In the genomic region with DNA sequence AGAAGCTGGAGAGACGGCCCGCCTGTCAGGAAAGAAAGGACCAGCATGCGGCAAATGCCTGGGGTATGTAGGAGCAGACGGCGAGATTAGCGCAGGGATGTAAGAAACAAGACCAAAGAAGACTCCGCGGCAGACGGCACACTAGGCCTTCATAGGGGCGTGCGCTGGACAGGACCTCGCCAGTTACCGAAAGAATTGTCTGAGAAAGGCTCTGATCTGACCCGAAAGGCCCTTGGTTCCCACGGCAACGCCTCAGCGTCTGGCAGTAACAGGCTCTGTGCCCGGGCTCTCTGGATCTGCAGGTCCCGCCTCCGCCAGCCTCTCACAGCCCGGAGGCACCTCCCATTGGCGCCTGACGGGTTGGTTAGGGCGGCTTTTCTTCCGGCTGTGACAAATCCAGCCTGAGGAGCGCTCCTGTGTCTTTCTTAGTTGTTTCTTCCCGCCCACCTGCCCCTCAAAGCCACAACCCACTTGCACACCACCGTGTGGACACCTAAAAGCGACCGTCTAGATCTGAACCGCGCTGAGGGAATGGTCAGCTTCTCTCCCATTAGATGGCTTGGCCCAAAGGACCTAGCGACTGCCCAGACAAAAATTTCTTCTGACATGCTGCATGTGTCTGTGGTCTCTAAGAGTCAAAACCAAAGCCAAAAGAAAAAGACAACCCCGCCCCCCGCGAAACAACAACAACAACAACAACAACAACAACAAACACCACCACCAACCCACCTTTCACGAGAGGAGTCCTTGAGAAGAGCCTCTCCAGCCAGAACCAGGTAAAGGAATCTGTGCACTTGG, we compare ENCODE assay signal across 8 cellular contexts. TPM values are rescaled to one million over a fixed set of nuclear protein-coding genes. Genes with fewer than 3 reads are reported as not detected.
DNase-seq lines count a peak whose midpoint lies in the region; ATAC-seq, FAIRE-seq and TF ChIP-seq lines count a peak whose summit lies in the region.
"Not testable (repeated sequence)": the region's sequence is repeated elsewhere in the genome, so short reads cannot be mapped to it uniquely, and the experiment has no call there.

No MANE protein-coding gene starts in this region.

- H3K18ac ChIP-seq in mesendoderm (ENCODE audit: low read length), result not testable (repeated sequence)

- not testable (repeated sequence) for H4K20me1 ChIP-seq in GM12878 (ENCODE audit: control insufficient read depth, insufficient read depth)

- not testable (repeated sequence) for H4K5ac ChIP-seq in mesendoderm (ENCODE audit: low read length)

- H3K4me1 Mint-ChIP-seq in activated CD4-positive, alpha-beta T cell treated with anti-CD3 and anti-CD28 coated beads, Interleukin-2, amount 10 ng/mL, durations not matched to agents 24 days and 14 days, result peaks cover 12% of the 10 kb centered on the region

- DNase-seq in NCI-H69 (lab: John Stamatoyannopoulos, UW) (peak; percentile 79), foreskin fibroblast (peak; percentile 34 to 68), mesendoderm (peak; percentile 93), uterus (peak; percentile 39 to 48)
- peak; percentile 74 for DNase-seq in activated CD4-positive, alpha-beta T cell treated with anti-CD3 and anti-CD28 coated beads, Interleukin-2, amount 10 ng/mL, durations not matched to agents 24 days and 14 days
- not testable (repeated sequence) for DNase-seq in GM12878 (ENCODE audit: low read depth, low spot score)

- in situ Hi-C loops in GM12878 (cut with MboI), result loop anchor here (10.0 kb wide), 1 partner anchor 342 kb away; the partner anchor contains the start of gene ZFP30

- not testable (repeated sequence) for H3K9me3 Mint-ChIP-seq in activated CD4-positive, alpha-beta T cell treated with anti-CD3 and anti-CD28 coated beads, Interleukin-2, amount 10 ng/mL, durations not matched to agents 24 days and 14 days

- not testable (repeated sequence) for H3K36me3 Mint-ChIP-seq in activated CD4-positive, alpha-beta T cell treated with anti-CD3 and anti-CD28 coated beads, Interleukin-2, amount 10 ng/mL, durations not matched to agents 24 days and 14 days (ENCODE audit: low read depth)

- WGBS in GM12878 (ENCODE audit: insufficient coverage, insufficient replicate concordance, low lambda C conversion rate, missing lambda C conversion rate), result 27% methylated on average over 33 of the region's 37 CpGs
- WGBS in mesendoderm (ENCODE audit: extremely low coverage, insufficient coverage, low lambda C conversion rate), result no CpG with 5 or more reads among the region's 37 CpGs

- not testable (repeated sequence) for H3K9me3 ChIP-seq in GM12878 (replicated peaks; ENCODE audit: control insufficient read depth, insufficient read depth, low read length); skeletal muscle satellite cell (replicated peaks; ENCODE audit: low read length); uterus

- peak overlapping the region; percentile 19 for H3K56ac ChIP-seq in mesendoderm (ENCODE audit: low read length)

- not testable (repeated sequence) for H2BK5ac ChIP-seq in mesendoderm (ENCODE audit: low read length)

- H3K27me3 Mint-ChIP-seq in activated CD4-positive, alpha-beta T cell treated with anti-CD3 and anti-CD28 coated beads, Interleukin-2, amount 10 ng/mL, durations not matched to agents 24 days and 14 days, result not testable (repeated sequence)

- not testable (repeated sequence) for H2BK15ac ChIP-seq in mesendoderm (replicated peaks; ENCODE audit: low read depth)

- TF ChIP-seq POLR2A in GM12878 (IDR thresholded peaks at IDR 0.05; ENCODE audit: low read depth, low read length); uterus (IDR thresholded peaks at IDR 0.05): not testable (repeated sequence)

- peak overlapping the region; percentile 28 for H2AFZ ChIP-seq in GM12878 (ENCODE audit: control insufficient read depth, low read depth, low read length)

- not testable (repeated sequence) for H3K27me3 ChIP-seq in GM12878 (replicated peaks in 1 of 2; ENCODE audit: control insufficient read depth in 2 of 2, insufficient read depth in 2 of 2, low read length in 1 of 2); mesendoderm (ENCODE audit: insufficient read depth, low read length, poor library complexity); skeletal muscle satellite cell (ENCODE audit: control insufficient read depth, insufficient read depth, low read length); uterus

- not testable (repeated sequence) for H3K9ac ChIP-seq in GM12878 (ENCODE audit: control insufficient read depth, insufficient read depth, low read length); mesendoderm (ENCODE audit: low read length); skeletal muscle satellite cell (ENCODE audit: low read depth, low read length)

- H3K27ac Mint-ChIP-seq in activated CD4-positive, alpha-beta T cell treated with anti-CD3 and anti-CD28 coated beads, Interleukin-2, amount 10 ng/mL, durations not matched to agents 24 days and 14 days, result not testable (repeated sequence)

- not testable (repeated sequence) for H3K79me2 ChIP-seq in GM12878 (ENCODE audit: control insufficient read depth, insufficient read depth, low read length); mesendoderm (ENCODE audit: control insufficient read depth, insufficient read depth, low read length)

- not testable (repeated sequence) for TF ChIP-seq CTCF in GM12878 (IDR thresholded peaks at IDR 0.05 in 2 of 3, conservative IDR thresholded peaks at IDR 0.05 in 1 of 3; ENCODE audit: control insufficient read depth in 2 of 3, extremely low read depth in 1 of 3, insufficient read depth in 1 of 3, low read depth in 3 of 3, low read length in 3 of 3); foreskin fibroblast (IDR thresholded peaks at IDR 0.05; ENCODE audit: low read depth, low read length); uterus (IDR thresholded peaks at IDR 0.05)

- BruUV-seq in GM12878 (replicated peaks; lab: Mats Ljungman, UMichigan), result not testable (repeated sequence)

- not testable (repeated sequence) for H3K4ac ChIP-seq in mesendoderm (ENCODE audit: low read depth, low read length)

- not testable (repeated sequence) for TF ChIP-seq RAD21 in GM12878 (IDR thresholded peaks at IDR 0.05; ENCODE audit: insufficient read depth, low read depth, low read length)

- intact Hi-C loops in activated CD4-positive, alpha-beta T cell treated with anti-CD3 and anti-CD28 coated beads, Interleukin-2, amount 10 ng/mL, durations not matched to agents 24 days and 14 days (cut with micrococcal nuclease); GM12878 (cut with micrococcal nuclease; ENCODE audit: unreplicated experiment); uterus (cut with DNase I; ENCODE audit: low total_unique reads): not testable (repeated sequence)

- POLR2A ChIA-PET in GM12878 (lab: Charles Lee), result not testable (repeated sequence)

- H2BK120ac ChIP-seq in mesendoderm (ENCODE audit: low read depth, low read length), result not testable (repeated sequence)

- not testable (repeated sequence) for TF ChIP-seq EP300 in GM12878 (IDR thresholded peaks at IDR 0.05; ENCODE audit: borderline replicate concordance in 1 of 2, control insufficient read depth in 1 of 2, low read depth in 2 of 2, low read length in 2 of 2)

- RAD21 ChIA-PET in GM12878 (lab: Charles Lee; ENCODE audit: unreplicated experiment), result not testable (repeated sequence)

- not testable (repeated sequence) for H3K23ac ChIP-seq in mesendoderm (ENCODE audit: low read length)

- H2AK5ac ChIP-seq in mesendoderm (ENCODE audit: low read length), result not testable (repeated sequence)

- CTCF ChIA-PET in GM12878 (lab: Yijun Ruan, JAX), result not testable (repeated sequence)

- H3K4me1 ChIP-seq in GM12878 (ENCODE audit: control insufficient read depth, insufficient read depth, low read length); mesendoderm (ENCODE audit: control insufficient read depth, low read depth, low read length); skeletal muscle satellite cell (ENCODE audit: control insufficient read depth, insufficient read depth, low read length); uterus: not testable (repeated sequence)

- not testable (repeated sequence) for FAIRE-seq in GM12878 (lab: Jason Lieb, UNC)

- peak overlapping the region; percentile 71 for H3K4me3 Mint-ChIP-seq in activated CD4-positive, alpha-beta T cell treated with anti-CD3 and anti-CD28 coated beads, Interleukin-2, amount 10 ng/mL, durations not matched to agents 24 days and 14 days

- H3K27ac ChIP-seq in GM12878 (ENCODE audit: control insufficient read depth, insufficient read depth); mesendoderm (ENCODE audit: low read depth, low read length): not testable (repeated sequence)
- peak overlapping the region; percentile 45 to 65 for H3K27ac ChIP-seq in uterus

- not testable (repeated sequence) for H3K36me3 ChIP-seq in GM12878 (ENCODE audit: control insufficient read depth in 2 of 2, insufficient read depth in 2 of 2, low read length in 1 of 2); mesendoderm (ENCODE audit: control insufficient read depth, insufficient read depth, low read length); skeletal muscle satellite cell (ENCODE audit: insufficient read depth, low read length); uterus

- peak overlapping the region; percentile 44; the same call in 1 of the 2 replicates for H3K4me2 ChIP-seq in GM12878 (ENCODE audit: control insufficient read depth, insufficient read depth)
- H3K4me2 ChIP-seq in mesendoderm (ENCODE audit: low read length), result peak overlapping the region; percentile 47
- peak overlapping the region; percentile 79 for H3K4me2 ChIP-seq in skeletal muscle satellite cell (ENCODE audit: low read length)

- H3K79me1 ChIP-seq in mesendoderm (ENCODE audit: low read length), result not testable (repeated sequence)

- SMC1A ChIA-PET in GM12878 (lab: Charles Lee; ENCODE audit: uncharacterized antibody, unreplicated experiment), result not testable (repeated sequence)

- peak; percentile 47 for ATAC-seq in GM18868 (IDR thresholded peaks at IDR 0.05; ENCODE audit: unreplicated experiment)
- peak; percentile 13; the same call in 1 of the 3 replicates for ATAC-seq in GM12878

- not testable (repeated sequence) for H4K8ac ChIP-seq in mesendoderm (ENCODE audit: low read depth, low read length)

- H3K4me3 ChIP-seq in GM12878 (peak overlapping the region; percentile 55), foreskin fibroblast (ENCODE audit: low read depth in 1 of 2, low read length in 2 of 2) (peak overlapping the region; percentile 33 to 38), skeletal muscle satellite cell (ENCODE audit: low read length) (peak overlapping the region; percentile 65), uterus (peak overlapping the region; percentile 12 to 29)
- not testable (repeated sequence) for H3K4me3 ChIP-seq in mesendoderm (ENCODE audit: low read length)

RNA-seq across cellular contexts. Expression of gene ZNF527, which starts 58.2 kb away (rescaled TPM):
- 3.5 and 4.9 TPM in 2 replicates for total RNA-seq in activated CD4-positive, alpha-beta T cell treated with anti-CD3 and anti-CD28 coated beads, Interleukin-2, amount 10 ng/mL, durations not matched to agents 24 days and 14 days
- total RNA-seq in GM12878 (2013; cell fraction: nucleolus; rRNA removed), result 26.2 and 28.3 TPM in 2 replicates
- total RNA-seq in GM12878 (2014; rRNA removed) (3.7 and 5.3 TPM in 2 replicates), GM12878 (2014; rRNA removed; fragmentation: Illumina TruSeq; extraction: Trizol) (4.9 and 5.5 TPM in 2 replicates), GM12878 (2021) (3.6 and 3.9 TPM in 2 replicates), uterus (10 to 100 TPM in 2 of 4 donors, 1 to 10 TPM in 2; 5.6 to 25.0 (median 9.6) TPM)
- 1.9 TPM for polyA plus RNA-seq in GM12878 (2011; ENCODE audit: low read depth)
- polyA plus RNA-seq in GM12878 (2011; rRNA removed) (5.0 and 8.3 TPM in 2 replicates), GM12878 (2014; fragmentation: Illumina TruSeq; extraction: Trizol) (5.6 and 6.4 TPM in 2 replicates), GM12878 (2014; fragmentation: Nextera tagmentation; extraction: Ambion mirVana) (1 to 10 TPM; 2.0 to 2.2 TPM), GM12878 (2014; rRNA removed) (3.1 and 4.2 TPM in 2 replicates), GM12878 (2016; fragmentation: Nextera tagmentation; extraction: Ambion mirVana) (1 to 10 TPM; 2.7 to 2.9 TPM)
- 3.4 and 3.6 TPM in 2 replicates for polyA plus RNA-seq in GM12878 (2011; cell fraction: cytosol; rRNA removed)
- 3.3 and 3.5 TPM in 2 replicates for polyA plus RNA-seq in GM12878 (2011; cell fraction: nucleus; rRNA removed)
- polyA plus RNA-seq in GM12878 (2012), result 2.3 and 3.1 TPM in 2 replicates
- polyA minus RNA-seq in GM12878 (2011; rRNA and poly(A)+ RNA removed), result 4.7 and 4.9 TPM in 2 replicates
- polyA minus RNA-seq in GM12878 (2011; cell fraction: cytosol; rRNA and poly(A)+ RNA removed), result 3.3 and 5.1 TPM in 2 replicates
- polyA minus RNA-seq in GM12878 (2011; cell fraction: nucleus; rRNA and poly(A)+ RNA removed), result 4.1 and 6.9 TPM in 2 replicates
- polyA plus RNA-seq in mesendoderm (2013, experiment 1 of 2), result 2.2 TPM
- polyA plus RNA-seq in mesendoderm (2013, experiment 2 of 2), result 2.5 TPM
- 2.5 and 3.3 TPM in 2 replicates for total RNA-seq in skeletal muscle satellite cell (2012; rRNA removed)
